15 cellular contexts compared by ENCODE assay signal in the genomic region with DNA sequence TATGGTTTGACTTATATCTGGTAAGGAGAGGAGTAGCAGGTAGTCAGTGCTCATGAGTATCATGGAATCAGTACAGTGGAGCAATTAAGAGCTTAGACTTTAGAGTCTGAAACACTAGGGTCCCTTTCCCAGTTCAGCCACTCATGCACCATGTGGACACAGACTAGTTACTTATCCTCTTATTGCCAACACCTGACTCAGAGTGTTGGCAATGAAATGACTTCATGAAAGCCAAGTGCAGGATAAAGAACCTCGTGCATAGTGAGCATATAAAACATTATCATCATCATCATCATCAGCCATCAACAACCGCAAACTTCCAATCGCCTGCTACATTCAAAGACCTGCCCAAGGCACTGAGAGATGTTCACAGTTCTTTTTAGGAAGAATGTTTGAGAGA.
DNase-seq lines count a peak whose midpoint lies in the region; ATAC-seq, FAIRE-seq and TF ChIP-seq lines count a peak whose summit lies in the region.
"Had no signal": no experiment of that assay in that cellular context is flagged by ENCODE, and none has a peak within 500 bp of the region (broad histone marks: within the 10 kb centered on the region; RNA-seq: fewer than 3 reads in every experiment).

No MANE protein-coding gene starts in this region.

- FAIRE-seq in bronchial epithelial cell (lab: Jason Lieb, UNC): no peak

- TF ChIP-seq CTCF in MCF 10A (IDR thresholded peaks at IDR 0.05; ENCODE audit: unreplicated experiment): no peak
- no peak for TF ChIP-seq CTCF in breast epithelium (IDR thresholded peaks at IDR 0.05)
- no peak for TF ChIP-seq CTCF in bronchial epithelial cell (IDR thresholded peaks at IDR 0.05; ENCODE audit: insufficient read depth, low read length, severe bottlenecking)

- peaks cover 14% of the 10 kb centered on the region for H3K4me1 Mint-ChIP-seq in MCF 10A (ENCODE audit: insufficient read depth, unreplicated experiment)

- no peaks in the 10 kb centered on the region for H3K9me3 Mint-ChIP-seq in MCF 10A (ENCODE audit: unreplicated experiment)
- H3K9me3 Mint-ChIP-seq: H9 had no signal

- H3K36me3 Mint-ChIP-seq in MCF 10A (ENCODE audit: insufficient read depth, unreplicated experiment): no peaks in the 10 kb centered on the region

- no peaks in the 10 kb centered on the region for H3K4me1 ChIP-seq in breast epithelium
- H3K4me1 ChIP-seq: BLaER1 treated with 17β-estradiol and CSF1 and Interleukin-3, amounts not matched to agents 10 nM and 100 nM had no signal

- intact Hi-C loops in MCF 10A (cut with micrococcal nuclease): no loop called here
- intact Hi-C loops in breast epithelium (cut with DNase I; ENCODE audit: low total_unique reads): no loop called here

- H3K27me3 ChIP-seq in breast epithelium (no peaks in the 10 kb centered on the region), bronchial epithelial cell (ENCODE audit: control insufficient read depth, insufficient read depth, low read length) (no peaks in the 10 kb centered on the region)
- H3K27me3 ChIP-seq: BLaER1 treated with 17β-estradiol and CSF1 and Interleukin-3, amounts not matched to agents 10 nM and 100 nM had no signal

- no TSS peak for BruUV-seq in MCF 10A (replicated peaks; lab: Mats Ljungman, UMichigan)

- H3K27me3 Mint-ChIP-seq in MCF 10A (ENCODE audit: insufficient read depth, unreplicated experiment): no peaks in the 10 kb centered on the region

- no peak for TF ChIP-seq POLR2A in breast epithelium (IDR thresholded peaks at IDR 0.05)

- H3K4me3 Mint-ChIP-seq in MCF 10A (ENCODE audit: unreplicated experiment): no peak overlapping the region
- H3K4me3 Mint-ChIP-seq: H9 had no signal

- H3K27ac Mint-ChIP-seq in MCF 10A (ENCODE audit: low read depth, unreplicated experiment): no peak overlapping the region
- H3K27ac Mint-ChIP-seq: H9 had no signal

- POLR2A ChIA-PET in MCF 10A (lab: Yijun Ruan, JAX): interaction anchor here (0.6 to 0.7 kb wide), 2 partner anchors 753 to 941 kb away, joined by 3 read pairs; no protein-coding TSS in a partner anchor

- no peaks in the 10 kb centered on the region for H3K9me3 ChIP-seq in breast epithelium

- DNase-seq in MCF 10A (ENCODE audit: unreplicated experiment) (peak; percentile 23), breast epithelium (ENCODE audit: low spot score in 2 of 2) (no peak), bronchial epithelial cell (ENCODE audit: low read depth) (peak; percentile 6), iris pigment epithelial cell (ENCODE audit: low read depth) (peak; percentile 38), SW480 (ENCODE audit: low spot score) (no peak), DMS 273 treated with DMSO at 0.1 percent for 48 hours (lab: John Stamatoyannopoulos, UW) (no peak)
- DNase-seq: H9, Karpas-422, NCI-H1417, NCI-H1930, NCI-H2171, NCI-H510A had no signal

- H3K36me3 ChIP-seq in breast epithelium (no peaks in the 10 kb centered on the region), bronchial epithelial cell (ENCODE audit: control insufficient read depth, insufficient read depth, low read length) (no peaks in the 10 kb centered on the region)
- H3K36me3 ChIP-seq: BLaER1 treated with 17β-estradiol and CSF1 and Interleukin-3, amounts not matched to agents 10 nM and 100 nM had no signal

- no peak for ATAC-seq in GM21390 (IDR thresholded peaks at IDR 0.05; ENCODE audit: unreplicated experiment)
- no peak for ATAC-seq in GM19467 (IDR thresholded peaks at IDR 0.05; ENCODE audit: unreplicated experiment)

- H3K27ac ChIP-seq in breast epithelium: no peak overlapping the region
- H3K27ac ChIP-seq: BLaER1 treated with 17β-estradiol and CSF1 and Interleukin-3, amounts not matched to agents 10 nM and 100 nM had no signal

- H3K4me3 ChIP-seq in breast epithelium: no peak overlapping the region
- H3K4me3 ChIP-seq in bronchial epithelial cell (ENCODE audit: low read depth, low read length): no peak overlapping the region
- H3K4me3 ChIP-seq: BLaER1 treated with 17β-estradiol and CSF1 and Interleukin-3, amounts not matched to agents 10 nM and 100 nM had no signal

- CTCF ChIA-PET in MCF 10A (lab: Yijun Ruan, JAX): interaction anchor here (0.7 kb wide), 1 partner anchor 357 kb away, joined by 3 read pairs; no protein-coding TSS in a partner anchor

Comparison
In these comparisons a context has a peak if more than half of its experiments do, and no peak if none do; other contexts are left out.
1. DNase-seq: peak in MCF 10A (single experiment), bronchial epithelial cell (single experiment) and iris pigment epithelial cell (single experiment); none in breast epithelium (0 of 2), SW480 (single experiment) and DMS 273 treated with DMSO at 0.1 percent for 48 hours (single experiment).